2 cellular contexts compared by ENCODE assay signal in genomic region chr10:132084384-132084783, GRCh38. TPM values are rescaled to one million over a fixed set of nuclear protein-coding genes. Genes with fewer than 3 reads are reported as not detected.
"Had no signal": no experiment of that assay in that cellular context is flagged by ENCODE, and none has a peak within 500 bp of the region (broad histone marks: within the 10 kb centered on the region; RNA-seq: fewer than 3 reads in every experiment).

No MANE protein-coding gene starts in this region.

RNA-seq across cellular contexts. Expression of gene JAKMIP3, which starts 18.6 kb away (rescaled TPM):
- total RNA-seq: dermis blood vessel endothelial cell, endothelial cell of umbilical vein had no signal
